23 cellular contexts compared by ENCODE assay signal in genomic region chr7:24931787-24932186, GRCh38. TPM values are rescaled to one million over a fixed set of nuclear protein-coding genes. Genes with fewer than 3 reads are reported as not detected.
DNase-seq lines count a peak whose midpoint lies in the region; ATAC-seq and TF ChIP-seq lines count a peak whose summit lies in the region.
"Had no signal": no experiment of that assay in that cellular context is flagged by ENCODE, and none has a peak within 500 bp of the region (broad histone marks: within the 10 kb centered on the region; RNA-seq: fewer than 3 reads in every experiment).

No MANE protein-coding gene starts in this region.

- no peaks in the 10 kb centered on the region for H3K27me3 Mint-ChIP-seq in activated B cell treated with CpG ODN at 0.5 μM for 24 hours
- H3K27me3 Mint-ChIP-seq in activated CD4-positive, alpha-beta T cell treated with anti-CD3 and anti-CD28 coated beads, Interleukin-2, amount 10 ng/mL, durations not matched to agents 24 days and 14 days, result no peaks in the 10 kb centered on the region
- H3K27me3 Mint-ChIP-seq: CD4-positive, alpha-beta T cell had no signal

- ATAC-seq in activated B cell treated with CpG ODN at 0.5 μM for 24 hours (ENCODE audit: low read depth) (no peak), HG02852 (IDR thresholded peaks at IDR 0.05; ENCODE audit: unreplicated experiment) (no peak)

- H3K4me1 ChIP-seq in ES-I3 (ENCODE audit: insufficient read depth, low read length) (peaks cover 17% of the 10 kb centered on the region), HUES48 (ENCODE audit: control insufficient read depth, insufficient read depth, low read length) (peaks cover 30% of the 10 kb centered on the region), osteoblast (ENCODE audit: insufficient read depth, low read length) (peaks cover 25% of the 10 kb centered on the region)

- peaks cover 3% of the 10 kb centered on the region for H3K9me3 Mint-ChIP-seq in activated B cell treated with CpG ODN at 0.5 μM for 24 hours
- peaks cover 9% of the 10 kb centered on the region for H3K9me3 Mint-ChIP-seq in activated CD4-positive, alpha-beta T cell treated with anti-CD3 and anti-CD28 coated beads, Interleukin-2, amount 10 ng/mL, durations not matched to agents 24 days and 14 days
- H3K9me3 Mint-ChIP-seq: HFFc6 had no signal

- no peak overlapping the region for H3K4me3 Mint-ChIP-seq in activated B cell treated with CpG ODN at 0.5 μM for 24 hours
- H3K4me3 Mint-ChIP-seq in activated CD4-positive, alpha-beta T cell treated with anti-CD3 and anti-CD28 coated beads, Interleukin-2, amount 10 ng/mL, durations not matched to agents 24 days and 14 days, result no peak overlapping the region
- H3K4me3 Mint-ChIP-seq: CD4-positive, alpha-beta T cell; HFFc6 had no signal

- peak overlapping the region; percentile 9 for H3K27ac Mint-ChIP-seq in activated B cell treated with CpG ODN at 0.5 μM for 24 hours
- H3K27ac Mint-ChIP-seq in activated CD4-positive, alpha-beta T cell treated with anti-CD3 and anti-CD28 coated beads, Interleukin-2, amount 10 ng/mL, durations not matched to agents 24 days and 14 days, result no peak overlapping the region
- H3K27ac Mint-ChIP-seq: CD4-positive, alpha-beta T cell; HFFc6 had no signal

- H3K36me3 Mint-ChIP-seq in activated B cell treated with CpG ODN at 0.5 μM for 24 hours (ENCODE audit: low read depth), result no peaks in the 10 kb centered on the region
- peaks cover 44% of the 10 kb centered on the region for H3K36me3 Mint-ChIP-seq in activated CD4-positive, alpha-beta T cell treated with anti-CD3 and anti-CD28 coated beads, Interleukin-2, amount 10 ng/mL, durations not matched to agents 24 days and 14 days (ENCODE audit: low read depth)

- peak overlapping the region; percentile 58 for H3K27ac ChIP-seq in HUES48 (ENCODE audit: low read depth, low read length)
- H3K27ac ChIP-seq in osteoblast (ENCODE audit: low read depth, low read length), result no peak overlapping the region
- H3K27ac ChIP-seq: HL-60, SJSA1 had no signal

- CTCF ChIA-PET in activated B cell treated with CpG ODN at 0.5 μM for 24 hours (lab: Charles Lee), result no interaction called here

- H4K20me1 ChIP-seq in osteoblast (ENCODE audit: insufficient read depth, low read length), result no peaks in the 10 kb centered on the region

- DNase-seq in activated B cell treated with CpG ODN at 0.5 μM for 24 hours, result no peak
- DNase-seq in osteoblast (ENCODE audit: insufficient read length, low spot score, missing footprints), result peak; percentile 77
- DNase-seq in DMS 273 treated with DMSO at 0.1 percent for 48 hours (lab: John Stamatoyannopoulos, UW), result no peak
- no peak for DNase-seq in GF-D8 (lab: John Stamatoyannopoulos, UW)
- DNase-seq in activated CD4-positive, alpha-beta T cell treated with anti-CD3 and anti-CD28 coated beads, Interleukin-2, amount 10 ng/mL, durations not matched to agents 24 days and 14 days, result no peak
- DNase-seq: CD4-positive, alpha-beta T cell; DMS53; HFFc6; Kasumi-1; MV-4-11; NCI-H1105; NCI-H146; NCI-H1930; NCI-H2107; NCI-H524 treated with DMSO at 0.1 percent for 48 hours; NCI-H774; Right ventricle myocardium superior; RPMI8226 had no signal

- no peaks in the 10 kb centered on the region for H3K27me3 ChIP-seq in HUES48 (ENCODE audit: control insufficient read depth, insufficient read depth, low read length)
- H3K27me3 ChIP-seq in osteoblast (ENCODE audit: insufficient read depth, low read length), result no peaks in the 10 kb centered on the region
- H3K27me3 ChIP-seq: SJSA1 had no signal

- H3K4me3 ChIP-seq in HUES48 (ENCODE audit: low read depth, low read length) (no peak overlapping the region), osteoblast (ENCODE audit: insufficient read depth, low read length) (no peak overlapping the region)
- H3K4me3 ChIP-seq: SJSA1 had no signal

- no peak for TF ChIP-seq CTCF in activated B cell treated with CpG ODN at 0.5 μM for 24 hours (IDR thresholded peaks at IDR 0.05)
- no peak for TF ChIP-seq CTCF in osteoblast (IDR thresholded peaks at IDR 0.05; ENCODE audit: extremely low read depth, low read depth, low read length)

- H3K9ac ChIP-seq in ES-I3 (ENCODE audit: low read depth, low read length) (peak overlapping the region; percentile 8; the same call in 1 of the 2 replicates), HUES48 (ENCODE audit: low read depth, low read length) (no peak overlapping the region)

- intact Hi-C loops in activated B cell treated with CpG ODN at 0.5 μM for 24 hours (cut with micrococcal nuclease), result loop anchor here (2.0 kb wide), 1 partner anchor 15 kb away; no protein-coding TSS in a partner anchor
- intact Hi-C loops in activated CD4-positive, alpha-beta T cell treated with anti-CD3 and anti-CD28 coated beads, Interleukin-2, amount 10 ng/mL, durations not matched to agents 24 days and 14 days (cut with micrococcal nuclease), result no loop called here

- POLR2A ChIA-PET in activated B cell treated with CpG ODN at 0.5 μM for 24 hours (lab: Charles Lee), result no interaction called here

- peaks cover 85% of the 10 kb centered on the region for H3K79me2 ChIP-seq in osteoblast (ENCODE audit: insufficient read depth, low read length)

- no peak overlapping the region for H3K4me2 ChIP-seq in osteoblast (ENCODE audit: insufficient read depth, low read length)

- peaks cover 40% of the 10 kb centered on the region for H3K4me1 Mint-ChIP-seq in activated B cell treated with CpG ODN at 0.5 μM for 24 hours
- H3K4me1 Mint-ChIP-seq in activated CD4-positive, alpha-beta T cell treated with anti-CD3 and anti-CD28 coated beads, Interleukin-2, amount 10 ng/mL, durations not matched to agents 24 days and 14 days, result peaks cover 67% of the 10 kb centered on the region

- H3K9me3 ChIP-seq in ES-I3 (ENCODE audit: control insufficient read depth, insufficient read depth, low read length) (no peaks in the 10 kb centered on the region), HUES48 (ENCODE audit: control insufficient read depth, insufficient read depth, low read length) (no peaks in the 10 kb centered on the region), osteoblast (ENCODE audit: low read depth, low read length) (no peaks in the 10 kb centered on the region)
- H3K9me3 ChIP-seq: SJSA1 had no signal

- H3K36me3 ChIP-seq in ES-I3 (ENCODE audit: insufficient read depth, low read length) (no peaks in the 10 kb centered on the region), HUES48 (ENCODE audit: control insufficient read depth, insufficient read depth, low read length) (no peaks in the 10 kb centered on the region), osteoblast (ENCODE audit: insufficient read depth, low read length) (no peaks in the 10 kb centered on the region)
- H3K36me3 ChIP-seq: SJSA1 had no signal

- no peak overlapping the region for H2AFZ ChIP-seq in osteoblast (ENCODE audit: low read length)

RNA-seq across cellular contexts. Expression of gene OSBPL3, which starts 48.2 kb away (rescaled TPM):
- 29.3 and 33.3 TPM in 2 replicates for total RNA-seq in activated B cell treated with CpG ODN at 0.5 μM for 24 hours
- 30.8 and 37.7 TPM in 2 replicates for total RNA-seq in osteoblast
- total RNA-seq in activated CD4-positive, alpha-beta T cell treated with anti-CD3 and anti-CD28 coated beads, Interleukin-2, amount 10 ng/mL, durations not matched to agents 24 days and 14 days, result 93.7 and 93.8 TPM in 2 replicates
